In the genomic region with DNA sequence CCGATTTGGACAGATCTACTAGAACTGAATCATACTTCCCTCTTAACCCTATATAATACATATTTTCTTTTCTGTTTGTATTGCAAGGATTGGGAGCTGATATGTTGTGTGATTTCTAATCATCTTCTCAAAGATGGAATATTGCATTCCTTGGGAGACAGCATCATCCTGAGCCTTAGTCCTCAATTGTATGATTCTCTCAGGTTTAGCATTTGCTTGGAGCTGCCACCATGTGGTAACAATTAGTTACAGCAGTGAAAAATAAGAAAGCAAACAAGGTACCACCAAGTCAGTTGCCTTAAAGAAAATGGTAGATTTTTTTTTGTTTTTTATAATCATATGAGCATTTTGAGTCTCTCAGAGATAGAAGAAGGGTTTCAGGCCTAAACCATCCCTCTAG, we compare ENCODE assay signal across 10 cellular contexts. TPM values are rescaled to one million over a fixed set of nuclear protein-coding genes. Genes with fewer than 3 reads are reported as not detected.
DNase-seq lines count a peak whose midpoint lies in the region; ATAC-seq, FAIRE-seq and TF ChIP-seq lines count a peak whose summit lies in the region.
"Had no signal": no experiment of that assay in that cellular context is flagged by ENCODE, and none has a peak within 500 bp of the region (broad histone marks: within the 10 kb centered on the region; RNA-seq: fewer than 3 reads in every experiment).

No MANE protein-coding gene starts in this region.

- H3K9me3 Mint-ChIP-seq in CD8-positive, alpha-beta T cell: no peaks in the 10 kb centered on the region

- no peak for TF ChIP-seq CTCF in CD8-positive, alpha-beta T cell (IDR thresholded peaks at IDR 0.05)
- TF ChIP-seq CTCF in stomach (IDR thresholded peaks at IDR 0.05) (peak in 3 of 7 experiments; percentile 12 to 30 (median 19)), esophagus squamous epithelium (IDR thresholded peaks at IDR 0.05) (peak in 2 of 6 experiments; percentile 15 to 39)

- no peak for TF ChIP-seq POLR2A in GM12892 (IDR thresholded peaks at IDR 0.05; ENCODE audit: low read depth, low read length)
- no peak for TF ChIP-seq POLR2A in stomach (IDR thresholded peaks at IDR 0.05)
- no peak for TF ChIP-seq POLR2A in esophagus squamous epithelium (IDR thresholded peaks at IDR 0.05)

- H3K27me3 Mint-ChIP-seq in CD8-positive, alpha-beta T cell (ENCODE audit: low read depth): no peaks in the 10 kb centered on the region

- CTCF ChIA-PET in CD8-positive, alpha-beta T cell (lab: Charles Lee): interaction anchor here (0.6 to 5.9 kb wide), 6 partner anchors 10 to 472 kb away, joined by 3 to 48 read pairs (median 4); partner anchors contain the start of gene SNX19

- intact Hi-C loops in CD8-positive, alpha-beta T cell (cut with DNase I, micrococcal nuclease): no loop called here
- intact Hi-C loops in stomach (cut with DNase I; ENCODE audit: low total_unique reads): no loop called here
- intact Hi-C loops in esophagus squamous epithelium (cut with DNase I): no loop called here

- peaks cover 12% of the 10 kb centered on the region for H3K4me1 Mint-ChIP-seq in CD8-positive, alpha-beta T cell (ENCODE audit: low read depth)

- H3K27ac ChIP-seq in CD8-positive, alpha-beta T cell (ENCODE audit: low read depth, low read length): no peak overlapping the region
- H3K27ac ChIP-seq in stomach (peak overlapping the region in 2 of 5 donors; percentile 3 to 92), esophagus squamous epithelium (no peak overlapping the region)
- H3K27ac ChIP-seq: lower lobe of right lung had no signal

- no peaks in the 10 kb centered on the region for H3K27me3 ChIP-seq in CD8-positive, alpha-beta T cell (ENCODE audit: insufficient read depth, low read length)
- no peaks in the 10 kb centered on the region for H3K27me3 ChIP-seq in stomach
- H3K27me3 ChIP-seq in esophagus squamous epithelium: no peaks in the 10 kb centered on the region

- no peak for TF ChIP-seq EP300 in stomach (IDR thresholded peaks at IDR 0.05)

- POLR2A ChIA-PET in CD8-positive, alpha-beta T cell (lab: Charles Lee): interaction anchor here (1.5 kb wide), 1 partner anchor 12 kb away, joined by 4 read pairs; the partner anchor contains the start of gene SNX19

- DNase-seq in ACHN (peak; percentile 37), GM12892 (ENCODE audit: insufficient read length) (no peak), hepatic stellate cell (ENCODE audit: low spot score) (peak; percentile 19), stomach (no peak), esophagus squamous epithelium (lab: John Stamatoyannopoulos, UW) (no peak)
- DNase-seq in CD8-positive, alpha-beta T cell: no peak
- DNase-seq: lower lobe of right lung, NCI-H1417 treated with DMSO at 0.1 percent for 48 hours had no signal

- peaks cover 62% of the 10 kb centered on the region for H3K36me3 ChIP-seq in CD8-positive, alpha-beta T cell (ENCODE audit: insufficient read depth, low read length)
- H3K36me3 ChIP-seq in stomach (peaks cover 79 to 100% (median 97%) of the 10 kb centered on the region in 4 donors), esophagus squamous epithelium (peaks cover 26 to 99% (median 65%) of the 10 kb centered on the region in 3 donors)

- FAIRE-seq in GM12892 (lab: Jason Lieb, UNC) (peak; percentile 30), TTC549 (lab: Jason Lieb, UNC) (peak; percentile 54)

- H3K4me3 ChIP-seq in CD8-positive, alpha-beta T cell (ENCODE audit: low read depth, low read length): no peak overlapping the region
- H3K4me3 ChIP-seq in stomach: no peak overlapping the region
- H3K4me3 ChIP-seq in esophagus squamous epithelium: no peak overlapping the region
- H3K4me3 ChIP-seq: lower lobe of right lung had no signal

- no peaks in the 10 kb centered on the region for H3K9me3 ChIP-seq in CD8-positive, alpha-beta T cell (ENCODE audit: low read length)
- H3K9me3 ChIP-seq in stomach (no peaks in the 10 kb centered on the region), esophagus squamous epithelium (no peaks in the 10 kb centered on the region)
- H3K9me3 ChIP-seq: lower lobe of right lung had no signal

- H3K27ac Mint-ChIP-seq in CD8-positive, alpha-beta T cell: no peak overlapping the region

- 94 to 100% (median 97%) methylated on average over 1 of the region's 1 CpG for WGBS in stomach, 5 donors
- 94 to 96% methylated on average over 1 of the region's 1 CpG for WGBS in esophagus squamous epithelium, 2 donors

- peaks cover 97% of the 10 kb centered on the region for H3K36me3 Mint-ChIP-seq in CD8-positive, alpha-beta T cell

- no peak overlapping the region for H3K4me3 Mint-ChIP-seq in CD8-positive, alpha-beta T cell

- ATAC-seq in HG03159 (IDR thresholded peaks at IDR 0.05; ENCODE audit: unreplicated experiment): no peak
- no peak for ATAC-seq in CD8-positive, alpha-beta T cell
- ATAC-seq: lower lobe of right lung had no signal

- in situ Hi-C loops in ACHN (cut with HindIII; ENCODE audit: low pct_ligation_motif_present, low pct_unique_long_range_greater_than_20kb, low sequenced_read_pairs): no loop called here

- H3K4me1 ChIP-seq in CD8-positive, alpha-beta T cell (ENCODE audit: insufficient read depth, low read length): no peaks in the 10 kb centered on the region
- peaks cover 0 to 26% (median 10%) of the 10 kb centered on the region in 4 donors for H3K4me1 ChIP-seq in stomach
- H3K4me1 ChIP-seq in esophagus squamous epithelium: peaks cover 0 to 8% (median 0%) of the 10 kb centered on the region in 3 donors
- H3K4me1 ChIP-seq: lower lobe of right lung had no signal

RNA-seq across cellular contexts. Expression of gene SNX19, which starts 11.9 kb away (rescaled TPM):
- polyA plus RNA-seq in GM12892 (2012; ENCODE audit: missing spikeins): 19.9 TPM
- 10 to 100 TPM; 31.7 to 36.7 TPM for total RNA-seq in CD8-positive, alpha-beta T cell
- 100 to 1,000 TPM in 1 of 5 donors, 10 to 100 TPM in 4; 45.5 to 173 (median 80.4) TPM for total RNA-seq in stomach
- polyA plus RNA-seq in stomach: 10 to 100 TPM in 2 of 3 donors, 1 to 10 TPM in 1; 8.7 to 11.6 (median 11.3) TPM
- total RNA-seq in esophagus squamous epithelium: 10 to 100 TPM; 38.0 to 75.0 (median 52.1) TPM

Comparison
In these comparisons a context has a peak if more than half of its experiments do, and no peak if none do; other contexts are left out.
1. DNase-seq: peak in ACHN (single experiment) and hepatic stellate cell (single experiment); none in GM12892 (single experiment), CD8-positive, alpha-beta T cell (0 of 7), stomach (single experiment) and esophagus squamous epithelium (single experiment).